1 cellular context compared by ENCODE assay signal in genomic region chr19:1266116-1266817, GRCh38.
TF ChIP-seq lines count a peak whose summit lies in the region.

No MANE protein-coding gene starts in this region.

TF ChIP-seq in HepG2, 621 proteins besides CTCF, POLR2A, EP300 and RAD21 (continued from another document and continues in another):
- TF ChIP-seq ATM (IDR thresholded peaks at IDR 0.05; ENCODE audit: borderline replicate concordance), result no peak
- no peak for TF ChIP-seq FOXA1 (IDR thresholded peaks at IDR 0.05)
- 0 out of 2 replicates have a peak, but pooled peaks have one; percentile 2 for TF ChIP-seq FOXA1 (CRISPR knock-in tag; IDR thresholded peaks at IDR 0.05)
- no peak for TF ChIP-seq SSRP1 (CRISPR knock-in tag; IDR thresholded peaks at IDR 0.05)
- peak; percentile 65; the same call in 1 of the 2 replicates for TF ChIP-seq ZNF646 (CRISPR knock-in tag; IDR thresholded peaks at IDR 0.05)
- peak; percentile 72 for TF ChIP-seq ZNF546 (CRISPR knock-in tag; conservative IDR thresholded peaks at IDR 0.05)
- TF ChIP-seq ZNF232 (CRISPR knock-in tag; IDR thresholded peaks at IDR 0.05; ENCODE audit: borderline replicate concordance), result no peak
- peak; percentile 49; the same call in 1 of the 2 replicates for TF ChIP-seq SALL1 (CRISPR knock-in tag; IDR thresholded peaks at IDR 0.05)
- peak; percentile 12; the same call in 1 of the 2 replicates for TF ChIP-seq SRY (CRISPR knock-in tag; IDR thresholded peaks at IDR 0.05)
- 0 out of 2 replicates have a peak, but pooled peaks have one; percentile 15 for TF ChIP-seq ETV6 (CRISPR knock-in tag; conservative IDR thresholded peaks at IDR 0.05)
- TF ChIP-seq HOXA5 (CRISPR knock-in tag; IDR thresholded peaks at IDR 0.05), result peak; percentile 51; the same call in 1 of the 2 replicates
- peak; percentile 33; the same call in 1 of the 2 replicates for TF ChIP-seq RFXAP (CRISPR knock-in tag; IDR thresholded peaks at IDR 0.05; ENCODE audit: borderline replicate concordance)
- peak; percentile 30; the same call in 1 of the 2 replicates for TF ChIP-seq ZNF639 (CRISPR knock-in tag; conservative IDR thresholded peaks at IDR 0.05)
- peak; percentile 78 for TF ChIP-seq HIC2 (CRISPR knock-in tag; IDR thresholded peaks at IDR 0.05; ENCODE audit: low read depth)
- peak; percentile 71; the same call in 1 of the 2 replicates for TF ChIP-seq ZNF556 (CRISPR knock-in tag; IDR thresholded peaks at IDR 0.05; ENCODE audit: borderline replicate concordance)
- peak; percentile 55; the same call in 1 of the 2 replicates for TF ChIP-seq YEATS2 (CRISPR knock-in tag; IDR thresholded peaks at IDR 0.05; ENCODE audit: borderline replicate concordance)
- 0 out of 2 replicates have a peak, but pooled peaks have one; percentile 52 for TF ChIP-seq ZBTB8A (CRISPR knock-in tag; IDR thresholded peaks at IDR 0.05; ENCODE audit: borderline replicate concordance, low read depth)
- TF ChIP-seq ZNF552 (CRISPR knock-in tag; IDR thresholded peaks at IDR 0.05; ENCODE audit: borderline replicate concordance), result peak; percentile 34; the same call in 1 of the 2 replicates
- TF ChIP-seq ZGPAT (CRISPR knock-in tag; IDR thresholded peaks at IDR 0.05), result peak; percentile 84
- peak; percentile 19; the same call in 1 of the 2 replicates for TF ChIP-seq ZIK1 (CRISPR knock-in tag; IDR thresholded peaks at IDR 0.05; ENCODE audit: borderline replicate concordance, low read depth)
- TF ChIP-seq NFYC (CRISPR knock-in tag; IDR thresholded peaks at IDR 0.05), result peak; percentile 21; the same call in 1 of the 2 replicates
- TF ChIP-seq ZBTB4 (CRISPR knock-in tag; IDR thresholded peaks at IDR 0.05; ENCODE audit: borderline replicate concordance), result no peak
- 0 out of 2 replicates have a peak, but pooled peaks have one; percentile 15 for TF ChIP-seq ZBTB39 (CRISPR knock-in tag; IDR thresholded peaks at IDR 0.05)
- no peak for TF ChIP-seq SOX6 (IDR thresholded peaks at IDR 0.05)
- TF ChIP-seq SOX6 (CRISPR knock-in tag; IDR thresholded peaks at IDR 0.05), result peak; percentile 68
- no peak for TF ChIP-seq TBL1XR1 (IDR thresholded peaks at IDR 0.05; ENCODE audit: borderline replicate concordance, low read length, partially characterized antibody)
- peak; percentile 24; the same call in 1 of the 2 replicates for TF ChIP-seq PHF21A (CRISPR knock-in tag; IDR thresholded peaks at IDR 0.05)
- 0 out of 4 replicates have a peak, but pooled peaks of 1 of the 2 experiments have one; percentile 20 for TF ChIP-seq NR2F1 (CRISPR knock-in tag; IDR thresholded peaks at IDR 0.05)
- no peak for TF ChIP-seq CEBPZ (IDR thresholded peaks at IDR 0.05; ENCODE audit: low read length)
- no peak for TF ChIP-seq FOXM1 (CRISPR knock-in tag; IDR thresholded peaks at IDR 0.05)
- TF ChIP-seq HNF4A (CRISPR knock-in tag; IDR thresholded peaks at IDR 0.05), result no peak
- peak; percentile 39 for TF ChIP-seq HOXA3 (CRISPR knock-in tag; IDR thresholded peaks at IDR 0.05)
- no peak for TF ChIP-seq SP1 (IDR thresholded peaks at IDR 0.05)
- peak; percentile 90 for TF ChIP-seq SP1 (CRISPR knock-in tag; IDR thresholded peaks at IDR 0.05)
- TF ChIP-seq ZNF879 (CRISPR knock-in tag; IDR thresholded peaks at IDR 0.05), result no peak
- TF ChIP-seq GATAD2A (CRISPR knock-in tag; IDR thresholded peaks at IDR 0.05), result peak; percentile 51; the same call in 1 of the 2 replicates
- TF ChIP-seq EED (CRISPR knock-in tag; IDR thresholded peaks at IDR 0.05), result peak; percentile 93
- TF ChIP-seq DR1 (CRISPR knock-in tag; IDR thresholded peaks at IDR 0.05), result peak; percentile 60
- 0 out of 2 replicates have a peak, but pooled peaks have one; percentile 26 for TF ChIP-seq ZMYM2 (CRISPR knock-in tag; IDR thresholded peaks at IDR 0.05)
- TF ChIP-seq MEF2D (CRISPR knock-in tag; IDR thresholded peaks at IDR 0.05), result no peak
- no peak for TF ChIP-seq ZNF615 (CRISPR knock-in tag; IDR thresholded peaks at IDR 0.05; ENCODE audit: borderline replicate concordance)
